Comparison of ENCODE assay signal across 9 cellular contexts in the genomic region with DNA sequence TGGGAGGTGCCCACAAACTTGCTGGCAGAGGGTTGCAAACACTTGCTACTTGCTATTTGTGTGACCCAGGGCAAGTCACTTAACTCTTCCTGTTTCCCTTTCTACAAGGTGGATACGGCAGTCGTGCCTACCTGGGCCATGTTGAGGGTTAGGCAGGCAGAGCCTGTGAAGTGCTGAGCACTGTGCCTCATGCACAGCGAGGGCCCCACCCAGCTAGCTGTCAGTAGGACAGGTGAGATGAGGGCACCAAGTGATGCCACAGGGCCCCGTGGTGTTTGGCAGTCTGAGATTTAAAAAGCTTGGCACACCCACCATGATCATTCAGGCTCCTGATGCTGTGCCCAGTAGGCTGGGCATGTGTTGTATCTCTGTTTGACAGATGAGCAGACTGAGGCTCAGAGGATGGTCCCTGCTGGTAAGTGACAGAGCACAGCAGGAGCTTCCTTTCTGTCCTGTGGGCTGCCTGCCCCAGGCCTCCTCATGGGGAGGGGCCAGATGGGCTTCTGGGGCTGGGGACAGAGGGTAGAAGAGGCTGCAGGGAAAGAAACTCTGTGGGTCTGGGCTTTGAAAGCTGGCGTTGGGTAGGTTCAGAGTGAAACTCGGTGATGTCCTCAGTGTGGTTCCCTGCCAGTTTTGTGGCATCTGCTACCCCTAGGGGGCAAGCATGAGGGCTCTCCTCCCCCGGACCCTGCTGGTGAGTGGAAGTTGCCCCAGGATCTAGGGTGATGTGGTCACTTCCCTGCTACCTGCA. TPM values are rescaled to one million over a fixed set of nuclear protein-coding genes. Genes with fewer than 3 reads are reported as not detected.
DNase-seq lines count a peak whose midpoint lies in the region; ATAC-seq and TF ChIP-seq lines count a peak whose summit lies in the region.
"Had no signal": no experiment of that assay in that cellular context is flagged by ENCODE, and none has a peak within 500 bp of the region (broad histone marks: within the 10 kb centered on the region; RNA-seq: fewer than 3 reads in every experiment).

No MANE protein-coding gene starts in this region.

- H3K4me1 Mint-ChIP-seq in activated T-helper 17 cell treated with anti-CD3 and anti-CD28 coated beads, Interleukin-2, amount 50 U/mL, for 72 hours, result peaks cover 15% of the 10 kb centered on the region
- no peaks in the 10 kb centered on the region for H3K4me1 Mint-ChIP-seq in natural killer cell

- ATAC-seq in activated T-helper 17 cell treated with anti-CD3 and anti-CD28 coated beads, Interleukin-2, amount 50 U/mL, for 72 hours (replicated peaks), result peak; percentile 32
- no peak for ATAC-seq in lower lobe of right lung
- ATAC-seq in GM18502 (IDR thresholded peaks at IDR 0.05; ENCODE audit: poor library complexity, unreplicated experiment), result no peak
- no peak for ATAC-seq in natural killer cell

- H3K27ac Mint-ChIP-seq in activated T-helper 17 cell treated with anti-CD3 and anti-CD28 coated beads, Interleukin-2, amount 50 U/mL, for 72 hours, result no peak overlapping the region
- no peak overlapping the region for H3K27ac Mint-ChIP-seq in natural killer cell

- intact Hi-C loops in lower lobe of right lung (cut with DNase I), result no loop called here
- intact Hi-C loops in natural killer cell (cut with micrococcal nuclease), result no loop called here

- TF ChIP-seq CTCF in lower lobe of right lung (IDR thresholded peaks at IDR 0.05), result peak; percentile 7
- TF ChIP-seq CTCF in natural killer cell (IDR thresholded peaks at IDR 0.05), result no peak

- H3K9me3 ChIP-seq in HUES48 (ENCODE audit: control insufficient read depth, insufficient read depth, low read length) (no peaks in the 10 kb centered on the region), lower lobe of right lung (no peaks in the 10 kb centered on the region)

- H3K36me3 ChIP-seq in HUES48 (ENCODE audit: control insufficient read depth, insufficient read depth, low read length) (no peaks in the 10 kb centered on the region), lower lobe of right lung (no peaks in the 10 kb centered on the region)

- H3K27me3 ChIP-seq in HUES48 (ENCODE audit: control insufficient read depth, insufficient read depth, low read length) (no peaks in the 10 kb centered on the region), lower lobe of right lung (ENCODE audit: low read depth) (no peaks in the 10 kb centered on the region)

- H3K9me3 Mint-ChIP-seq in activated T-helper 17 cell treated with anti-CD3 and anti-CD28 coated beads, Interleukin-2, amount 50 U/mL, for 72 hours, result no peaks in the 10 kb centered on the region
- H3K9me3 Mint-ChIP-seq in natural killer cell, result peaks cover 0 to 2% of the 10 kb centered on the region in 2 donors

- H3K4me1 ChIP-seq in HUES48 (ENCODE audit: control insufficient read depth, insufficient read depth, low read length) (peaks cover 27% of the 10 kb centered on the region), lower lobe of right lung (peaks cover 12% of the 10 kb centered on the region)

- H3K4me3 ChIP-seq in HUES48 (ENCODE audit: low read depth, low read length) (no peak overlapping the region), lower lobe of right lung (no peak overlapping the region)

- DNase-seq in G401 (ENCODE audit: low spot score) (peak; percentile 86), lower lobe of right lung (no peak), anterior cingulate cortex (lab: John Stamatoyannopoulos, UW) (no peak), epidermal melanocyte (ENCODE audit: insufficient read length, low spot score) (no peak), natural killer cell (no peak)
- DNase-seq: foreskin fibroblast had no signal

- in situ Hi-C loops in G401 (cut with HindIII; ENCODE audit: low sequenced_read_pairs), result no loop called here

- no peak overlapping the region for H3K9ac ChIP-seq in HUES48 (ENCODE audit: low read depth, low read length)

- no peaks in the 10 kb centered on the region for H3K36me3 Mint-ChIP-seq in activated T-helper 17 cell treated with anti-CD3 and anti-CD28 coated beads, Interleukin-2, amount 50 U/mL, for 72 hours (ENCODE audit: low read depth)
- no peaks in the 10 kb centered on the region for H3K36me3 Mint-ChIP-seq in natural killer cell

- no peak overlapping the region for H3K4me3 Mint-ChIP-seq in activated T-helper 17 cell treated with anti-CD3 and anti-CD28 coated beads, Interleukin-2, amount 50 U/mL, for 72 hours
- no peak overlapping the region for H3K4me3 Mint-ChIP-seq in natural killer cell

- H3K27ac ChIP-seq in HUES48 (ENCODE audit: low read depth, low read length), result peak overlapping the region; percentile 54
- no peak overlapping the region for H3K27ac ChIP-seq in lower lobe of right lung

- H3K27me3 Mint-ChIP-seq in activated T-helper 17 cell treated with anti-CD3 and anti-CD28 coated beads, Interleukin-2, amount 50 U/mL, for 72 hours, result no peaks in the 10 kb centered on the region
- H3K27me3 Mint-ChIP-seq in natural killer cell (ENCODE audit: low read depth in 2 of 2), result peaks cover 7 to 17% of the 10 kb centered on the region in 2 donors

RNA-seq across cellular contexts. Expression of gene TSPAN18, which starts 59.3 kb away (rescaled TPM):
- total RNA-seq in G401 (2014; rRNA removed; shearing (Covaris generic)), result 11.6 and 13.3 TPM in 2 replicates
- total RNA-seq in activated T-helper 17 cell treated with anti-CD3 and anti-CD28 coated beads, Interleukin-2, amount 50 U/mL, for 72 hours, result 1 to 10 TPM; 3.3 to 3.9 TPM
- 38.4 TPM for total RNA-seq in lower lobe of right lung
- total RNA-seq in natural killer cell, result 1 to 10 TPM; 1.9 to 2.4 (median 2.3) TPM
